12 cellular contexts compared by ENCODE assay signal in the genomic region with DNA sequence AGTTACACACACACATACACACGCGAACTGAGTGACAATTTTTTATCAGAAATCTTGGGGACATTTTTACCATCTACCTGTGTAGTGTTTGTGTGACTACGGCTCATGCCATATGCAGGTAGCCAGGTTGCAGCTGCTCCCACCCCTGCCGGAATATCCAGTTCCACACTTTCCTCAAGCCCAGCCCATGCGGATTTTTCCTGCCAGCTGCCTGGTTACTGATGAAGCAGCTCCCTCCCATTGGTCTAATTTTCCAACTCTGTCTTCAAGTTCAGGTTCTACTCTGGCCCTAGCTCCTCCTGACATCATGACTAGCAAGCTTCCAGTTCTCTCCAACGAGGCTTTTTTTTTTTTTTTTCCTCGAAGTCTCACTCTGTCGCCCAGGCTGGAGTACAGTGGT. TPM values are rescaled to one million over a fixed set of nuclear protein-coding genes. Genes with fewer than 3 reads are reported as not detected.
DNase-seq lines count a peak whose midpoint lies in the region; ATAC-seq and TF ChIP-seq lines count a peak whose summit lies in the region.
"Had no signal": no experiment of that assay in that cellular context is flagged by ENCODE, and none has a peak within 500 bp of the region (broad histone marks: within the 10 kb centered on the region; RNA-seq: fewer than 3 reads in every experiment).

No MANE protein-coding gene starts in this region.

- H2AK9ac ChIP-seq in IMR-90 (replicated peaks; ENCODE audit: low read depth, low read length, poor library complexity): no peak overlapping the region

- H3K4ac ChIP-seq in IMR-90 (ENCODE audit: low read depth, low read length): no peak overlapping the region

- H4K5ac ChIP-seq in IMR-90 (ENCODE audit: low read depth, low read length): no peak overlapping the region

- TF ChIP-seq RAD21 in IMR-90 (IDR thresholded peaks at IDR 0.05; ENCODE audit: low read length): no peak

- no peak overlapping the region for H3K4me2 ChIP-seq in IMR-90 (ENCODE audit: low read depth, low read length)

- H3K4me1 Mint-ChIP-seq in MCF 10A (ENCODE audit: insufficient read depth, unreplicated experiment): no peaks in the 10 kb centered on the region
- H3K4me1 Mint-ChIP-seq: activated naive CD8-positive, alpha-beta T cell treated with anti-CD3 and anti-CD28 coated beads, Interleukin-2, amount 10 ng/mL, durations not matched to agents 7 days and 5 days had no signal

- H3K79me1 ChIP-seq in IMR-90 (ENCODE audit: low read depth in 1 of 2, low read length in 2 of 2): no peaks in the 10 kb centered on the region

- POLR2A ChIA-PET in IMR-90 (lab: Charles Lee; ENCODE audit: unreplicated experiment) (no interaction called here), MCF 10A (lab: Yijun Ruan, JAX) (interaction anchor here (0.7 kb wide), 1 partner anchor 1800 kb away, joined by 4 read pairs; no protein-coding TSS in a partner anchor)

- DNase-seq in AG10803 (ENCODE audit: low read depth) (peak; percentile 20), IMR-90 (peak; percentile 23), MCF 10A (ENCODE audit: unreplicated experiment) (peak; percentile 48), left kidney (ENCODE audit: low read depth, low spot score) (peak; percentile 88), dedifferentiated amniotic fluid mesenchymal stem cell (ENCODE audit: extremely low spot score) (no peak)
- DNase-seq: activated naive CD8-positive, alpha-beta T cell treated with anti-CD3 and anti-CD28 coated beads, Interleukin-2, amount 10 ng/mL, durations not matched to agents 7 days and 5 days; foreskin melanocyte; NCI-H1092 treated with DMSO at 0.1 percent for 48 hours had no signal

- BruUV-seq in IMR-90 (replicated peaks; lab: Mats Ljungman, UMichigan) (no TSS peak), MCF 10A (replicated peaks; lab: Mats Ljungman, UMichigan) (no TSS peak)

- peaks cover 8% of the 10 kb centered on the region for H3K9me3 Mint-ChIP-seq in MCF 10A (ENCODE audit: unreplicated experiment)

- no peak overlapping the region for H2BK120ac ChIP-seq in IMR-90 (ENCODE audit: low read depth, low read length)

- no peak overlapping the region for H3K18ac ChIP-seq in IMR-90 (ENCODE audit: low read depth, low read length)

- H3K9ac ChIP-seq in IMR-90 (ENCODE audit: low read depth, low read length): no peak overlapping the region

- no peaks in the 10 kb centered on the region for H3K4me1 ChIP-seq in IMR-90 (ENCODE audit: control insufficient read depth, insufficient read depth, low read length)

- H3K27ac ChIP-seq in IMR-90 (ENCODE audit: insufficient read depth, low read length): no peak overlapping the region
- H3K27ac ChIP-seq: neutrophil had no signal

- H3K4me3 ChIP-seq in AG10803 (ENCODE audit: low read length): no peak overlapping the region
- no peak overlapping the region for H3K4me3 ChIP-seq in IMR-90 (ENCODE audit: insufficient read depth, low read depth, low read length)

- no peaks in the 10 kb centered on the region for H4K20me1 ChIP-seq in IMR-90 (ENCODE audit: insufficient read depth, low read length)

- H3K27me3 ChIP-seq in IMR-90 (ENCODE audit: control insufficient read depth, insufficient read depth, low read length): no peaks in the 10 kb centered on the region

- H4K8ac ChIP-seq in IMR-90 (ENCODE audit: low read depth in 2 of 2, low read length in 2 of 2): no peak overlapping the region

- TF ChIP-seq CTCF in AG10803 (conservative IDR thresholded peaks at IDR 0.05; ENCODE audit: low read length) (no peak), IMR-90 (conservative IDR thresholded peaks at IDR 0.05; ENCODE audit: low read depth, low read length) (no peak), MCF 10A (IDR thresholded peaks at IDR 0.05; ENCODE audit: unreplicated experiment) (no peak)

- no peak for TF ChIP-seq POLR2A in IMR-90 (IDR thresholded peaks at IDR 0.05; ENCODE audit: low read depth, low read length)

- no peak overlapping the region for H3K14ac ChIP-seq in IMR-90 (replicated peaks; ENCODE audit: low read depth, low read length)

- no peaks in the 10 kb centered on the region for H3K9me1 ChIP-seq in IMR-90 (ENCODE audit: insufficient read depth, low read length)

- H3K36me3 ChIP-seq in IMR-90 (ENCODE audit: control insufficient read depth, insufficient read depth, low read length): no peaks in the 10 kb centered on the region
- H3K36me3 ChIP-seq: neutrophil had no signal

- H3K36me3 Mint-ChIP-seq in MCF 10A (ENCODE audit: insufficient read depth, unreplicated experiment): no peaks in the 10 kb centered on the region
- H3K36me3 Mint-ChIP-seq: activated naive CD8-positive, alpha-beta T cell treated with anti-CD3 and anti-CD28 coated beads, Interleukin-2, amount 10 ng/mL, durations not matched to agents 7 days and 5 days had no signal

- no peak overlapping the region for H3K23ac ChIP-seq in IMR-90 (ENCODE audit: low read depth, low read length)

- CTCF ChIA-PET in IMR-90 (lab: Yijun Ruan, JAX) (interaction anchor here (0.6 kb wide), 3 partner anchors 518 to 902 kb away, joined by 3 read pairs; no protein-coding TSS in a partner anchor), MCF 10A (lab: Yijun Ruan, JAX) (interaction anchor here (0.5 to 0.6 kb wide), 4 partner anchors 62 to 804 kb away, joined by 3 to 5 read pairs (median 4); no protein-coding TSS in a partner anchor)

- no peak overlapping the region for H2BK15ac ChIP-seq in IMR-90 (ENCODE audit: low read depth, low read length)

- no peak overlapping the region for H3K27ac Mint-ChIP-seq in MCF 10A (ENCODE audit: low read depth, unreplicated experiment)

- no peak overlapping the region for H4K91ac ChIP-seq in IMR-90 (ENCODE audit: insufficient read depth, low read depth, low read length)

- ATAC-seq in IMR-90 (ENCODE audit: low read depth): 0 out of 2 replicates have a peak, but pooled peaks have one; percentile 40
- no peak for ATAC-seq in GM19463 (IDR thresholded peaks at IDR 0.05; ENCODE audit: unreplicated experiment)
- no peak for ATAC-seq in HG03378 (IDR thresholded peaks at IDR 0.05; ENCODE audit: unreplicated experiment)
- no peak for ATAC-seq in HG02798 (IDR thresholded peaks at IDR 0.05; ENCODE audit: poor library complexity, unreplicated experiment)

- no peak overlapping the region for H3K56ac ChIP-seq in IMR-90 (ENCODE audit: extremely low read depth, insufficient read depth, low read length)

- no peak overlapping the region for H3K4me3 Mint-ChIP-seq in MCF 10A (ENCODE audit: unreplicated experiment)
- H3K4me3 Mint-ChIP-seq: activated naive CD8-positive, alpha-beta T cell treated with anti-CD3 and anti-CD28 coated beads, Interleukin-2, amount 10 ng/mL, durations not matched to agents 7 days and 5 days had no signal

- intact Hi-C loops in IMR-90 (cut with micrococcal nuclease) (no loop called here), MCF 10A (cut with micrococcal nuclease) (no loop called here)

- 33% methylated on average over 3 of the region's 8 CpGs; no CpG with 5 or more reads in 1 of the 2 experiments for WGBS in IMR-90 (ENCODE audit: extremely low coverage in 2 of 2, insufficient read length in 1 of 2), 2 experiments

- no peaks in the 10 kb centered on the region for H3K27me3 Mint-ChIP-seq in MCF 10A (ENCODE audit: insufficient read depth, unreplicated experiment)
- H3K27me3 Mint-ChIP-seq: activated naive CD8-positive, alpha-beta T cell treated with anti-CD3 and anti-CD28 coated beads, Interleukin-2, amount 10 ng/mL, durations not matched to agents 7 days and 5 days had no signal

- in situ Hi-C loops in IMR-90 (cut with MboI; ENCODE audit: low sequenced_read_pairs): no loop called here

- H3K9me3 ChIP-seq in IMR-90 (ENCODE audit: control insufficient read depth, insufficient read depth, low read length): peaks cover 3% of the 10 kb centered on the region; the same call in 1 of the 2 replicates
- H3K9me3 ChIP-seq: neutrophil had no signal

- no peak overlapping the region for H2BK5ac ChIP-seq in IMR-90 (ENCODE audit: low read depth, low read length, poor library complexity, severe bottlenecking)

- no peak overlapping the region for H2AFZ ChIP-seq in IMR-90 (replicated peaks; ENCODE audit: low read length, poor library complexity)

- dilution Hi-C loops in IMR-90 (cut with HindIII; ENCODE audit: low sequenced_read_pairs, unreplicated experiment): no loop called here

- H2BK20ac ChIP-seq in IMR-90 (ENCODE audit: low read depth, low read length): no peak overlapping the region

- no peak overlapping the region for H2AK5ac ChIP-seq in IMR-90 (ENCODE audit: low read depth, low read length)

TF ChIP-seq in IMR-90, 13 proteins besides CTCF, POLR2A, EP300 and RAD21:
- no peak for TF ChIP-seq BHLHE40 (IDR thresholded peaks at IDR 0.05; ENCODE audit: low read depth, low read length)
- TF ChIP-seq RFX5 (IDR thresholded peaks at IDR 0.05; ENCODE audit: low read depth, low read length): peak; percentile 96
- TF ChIP-seq SMC3 (IDR thresholded peaks at IDR 0.05; ENCODE audit: low read depth, low read length): no peak
- TF ChIP-seq, protein P1, sequence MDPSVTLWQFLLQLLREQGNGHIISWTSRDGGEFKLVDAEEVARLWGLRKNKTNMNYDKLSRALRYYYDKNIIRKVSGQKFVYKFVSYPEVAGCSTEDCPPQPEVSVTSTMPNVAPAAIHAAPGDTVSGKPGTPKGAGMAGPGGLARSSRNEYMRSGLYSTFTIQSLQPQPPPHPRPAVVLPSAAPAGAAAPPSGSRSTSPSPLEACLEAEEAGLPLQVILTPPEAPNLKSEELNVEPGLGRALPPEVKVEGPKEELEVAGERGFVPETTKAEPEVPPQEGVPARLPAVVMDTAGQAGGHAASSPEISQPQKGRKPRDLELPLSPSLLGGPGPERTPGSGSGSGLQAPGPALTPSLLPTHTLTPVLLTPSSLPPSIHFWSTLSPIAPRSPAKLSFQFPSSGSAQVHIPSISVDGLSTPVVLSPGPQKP (IDR thresholded peaks at IDR 0.05; ENCODE audit: borderline replicate concordance, low read depth, low read length): no peak
- TF ChIP-seq NFE2L2 (IDR thresholded peaks at IDR 0.05; ENCODE audit: low read depth, low read length): no peak
- no peak for TF ChIP-seq MAFK (IDR thresholded peaks at IDR 0.05; ENCODE audit: low read depth, low read length)
- no peak for TF ChIP-seq FOS (IDR thresholded peaks at IDR 0.05; ENCODE audit: low read depth, low read length)

RNA-seq across cellular contexts. Expression of a gene that starts 4.8 kb away (rescaled TPM):
- total RNA-seq in IMR-90 (2012; rRNA removed) (not detected in 2 replicates), MCF 10A (2022) (not detected in 2 replicates)
- polyA plus RNA-seq in IMR-90 (2012; rRNA removed): not detected in 2 replicates
- polyA plus RNA-seq in IMR-90 (2012; cell fraction: cytosol; rRNA removed): not detected in 2 replicates
- polyA plus RNA-seq in IMR-90 (2012; cell fraction: nucleus; rRNA removed; ENCODE audit: low replicate concordance): not detected in 2 replicates
- total RNA-seq: activated naive CD8-positive, alpha-beta T cell treated with anti-CD3 and anti-CD28 coated beads, Interleukin-2, amount 10 ng/mL, durations not matched to agents 7 days and 5 days had no signal

RNA-seq across cellular contexts. Expression of a gene that starts 8.6 kb away (rescaled TPM):
- under 0.01 TPM in 1 of 2 replicates, not detected in the other for total RNA-seq in IMR-90 (2012; rRNA removed)
- 0.07 and 0.09 TPM in 2 replicates for polyA plus RNA-seq in IMR-90 (2012; rRNA removed)
- 0.02 TPM in 1 of 2 replicates, not detected in the other for polyA plus RNA-seq in IMR-90 (2012; cell fraction: cytosol; rRNA removed)
- polyA plus RNA-seq in IMR-90 (2012; cell fraction: nucleus; rRNA removed; ENCODE audit: low replicate concordance): 0.06 TPM in 1 of 2 replicates, not detected in the other
- 0.09 TPM in 1 of 2 replicates, not detected in the other for total RNA-seq in MCF 10A (2022)
- total RNA-seq: activated naive CD8-positive, alpha-beta T cell treated with anti-CD3 and anti-CD28 coated beads, Interleukin-2, amount 10 ng/mL, durations not matched to agents 7 days and 5 days had no signal

RNA-seq across cellular contexts. Expression of a gene that starts 25.7 kb away (rescaled TPM):
- not detected in 2 replicates for total RNA-seq in IMR-90 (2012; rRNA removed)
- not detected in 2 replicates for polyA plus RNA-seq in IMR-90 (2012; rRNA removed)
- not detected in 2 replicates for polyA plus RNA-seq in IMR-90 (2012; cell fraction: cytosol; rRNA removed)
- polyA plus RNA-seq in IMR-90 (2012; cell fraction: nucleus; rRNA removed; ENCODE audit: low replicate concordance): not detected in 2 replicates
- not detected in 2 replicates for total RNA-seq in MCF 10A (2022)
- total RNA-seq: activated naive CD8-positive, alpha-beta T cell treated with anti-CD3 and anti-CD28 coated beads, Interleukin-2, amount 10 ng/mL, durations not matched to agents 7 days and 5 days had no signal
